ENCODE assay signal across 8 cellular contexts in genomic region chr2:178404380-178404767, GRCh38. TPM values are rescaled to one million over a fixed set of nuclear protein-coding genes. Genes with fewer than 3 reads are reported as not detected.
DNase-seq lines count a peak whose midpoint lies in the region; ATAC-seq, FAIRE-seq and TF ChIP-seq lines count a peak whose summit lies in the region.

No MANE protein-coding gene starts in this region.

- ATAC-seq in GM18508 (IDR thresholded peaks at IDR 0.05; ENCODE audit: insufficient read depth, unreplicated experiment) (peak; percentile 99), HG02642 (IDR thresholded peaks at IDR 0.05; ENCODE audit: poor library complexity, unreplicated experiment) (peak; percentile 100), K562 (peak; percentile 48), omental fat pad (ENCODE audit: low FRiP score) (no peak)

- in situ Hi-C loops in K562 (cut with MboI): no loop called here

- H3K27ac ChIP-seq in K562 (ENCODE audit: extremely low read depth, low read depth, low read length) (no peak overlapping the region), RWPE1 (no peak overlapping the region)

- H3K9me3 ChIP-seq in K562 (replicated peaks; ENCODE audit: control insufficient read depth, insufficient read depth, low read depth, low read length): no peaks in the 10 kb centered on the region

- H3K79me2 ChIP-seq in K562 (ENCODE audit: control insufficient read depth, insufficient read depth, low read length): no peaks in the 10 kb centered on the region

- no peaks in the 10 kb centered on the region for H4K20me1 ChIP-seq in K562 (replicated peaks; ENCODE audit: control insufficient read depth, insufficient read depth, low read length)

- no peaks in the 10 kb centered on the region for H3K27me3 ChIP-seq in K562 (ENCODE audit: control insufficient read depth in 2 of 2, insufficient read depth in 2 of 2, low read length in 2 of 2)

- WGBS in K562 (ENCODE audit: insufficient coverage, low coverage, missing lambda C conversion rate): 10% methylated on average over 4 of the region's 4 CpGs

- POLR2A ChIA-PET in K562 (lab: Yijun Ruan, JAX) (interaction anchor here (1.9 to 5.0 kb wide), 2 partner anchors 10 kb away, joined by 9 to 41 read pairs; no protein-coding TSS in a partner anchor), RWPE1 (lab: Yijun Ruan, JAX; ENCODE audit: low non-redundant PET) (no interaction called here)

- H3K4me3 ChIP-seq in NB4 (ENCODE audit: low read depth, low read length) (no peak overlapping the region), K562 (no peak overlapping the region)

- no peak overlapping the region for H3K4me2 ChIP-seq in K562 (ENCODE audit: insufficient read depth, low read length)

- peak; percentile 75 for DNase-seq in AG08395 (ENCODE audit: low spot score)
- DNase-seq in NB4 (ENCODE audit: low read depth): peak; percentile 88
- DNase-seq in K562 (ENCODE audit: extremely low read depth in 1 of 4, low spot score in 3 of 4): peak in 2 of 4 experiments; percentile 23 to 62
- peak; percentile 13 to 16 for DNase-seq in stimulated activated CD8-positive, alpha-beta memory T cell treated with anti-CD3 and anti-CD28 coated beads, Interleukin-7, amount 100 ng/mL, for 48 hours (ENCODE audit: extremely low read depth in 1 of 2, low read depth in 1 of 2)
- DNase-seq in RWPE1 (ENCODE audit: low spot score): no peak
- no peak for DNase-seq in omental fat pad (ENCODE audit: low spot score)

- peak overlapping the region; percentile 48; the same call in 1 of the 2 replicates for H2AFZ ChIP-seq in K562 (ENCODE audit: low read depth, low read length)

- TF ChIP-seq CTCF in NB4 (IDR thresholded peaks at IDR 0.05; ENCODE audit: low read depth, low read length) (no peak), K562 (IDR thresholded peaks at IDR 0.05 in 2 of 3, conservative IDR thresholded peaks at IDR 0.05 in 1 of 3; ENCODE audit: insufficient read depth in 2 of 3, low read depth in 1 of 3, low read length in 3 of 3) (no peak), RWPE1 (conservative IDR thresholded peaks at IDR 0.05; ENCODE audit: low read depth) (no peak), omental fat pad (IDR thresholded peaks at IDR 0.05) (no peak)

- peak; percentile 51 for FAIRE-seq in K562 (lab: Jason Lieb, UNC)

- CTCF ChIA-PET in K562 (lab: Yijun Ruan, JAX; ENCODE audit: low intra/inter-chr PET ratio) (no interaction called here), RWPE1 (lab: Yijun Ruan, JAX) (interaction anchor here (1.0 to 3.1 kb wide), 2 partner anchors 10 to 24 kb away, joined by 4 to 14 read pairs; no protein-coding TSS in a partner anchor)

- intact Hi-C loops in K562 (cut with micrococcal nuclease): loop anchor here (5.0 kb wide), 1 partner anchor 118 kb away; no protein-coding TSS in a partner anchor

- H3K9me1 ChIP-seq in K562 (ENCODE audit: control insufficient read depth, insufficient read depth, low read length): no peaks in the 10 kb centered on the region

- peaks cover 3 to 30% of the 10 kb centered on the region in 2 experiments; a peak in 4 of 5 replicates for H3K4me1 ChIP-seq in K562 (replicated peaks in 1 of 2; ENCODE audit: control insufficient read depth in 2 of 2, insufficient read depth in 2 of 2, low read length in 2 of 2)

- no TSS peak for BruUV-seq in K562 (replicated peaks; lab: Mats Ljungman, UMichigan)

- TF ChIP-seq RAD21 in K562 (CRISPR knock-in tag; conservative IDR thresholded peaks at IDR 0.05 in 1 of 2, IDR thresholded peaks at IDR 0.05 in 1 of 2): no peak

- TF ChIP-seq EP300 in K562 (IDR thresholded peaks at IDR 0.05; ENCODE audit: low read length): peak; percentile 46; the same call in 1 of the 2 replicates

- no peak overlapping the region; a peak in 1 of 4 replicates for H3K9ac ChIP-seq in K562 (ENCODE audit: insufficient read depth in 1 of 2, low read depth in 2 of 2, low read length in 2 of 2)

- no peaks in the 10 kb centered on the region for H3K36me3 ChIP-seq in K562 (ENCODE audit: control insufficient read depth, insufficient read depth, low read length)

- TF ChIP-seq POLR2A in NB4 (IDR thresholded peaks at IDR 0.05; ENCODE audit: extremely low read depth, insufficient read length) (no peak), K562 (conservative IDR thresholded peaks at IDR 0.05) (no peak)

TF ChIP-seq in K562, 482 proteins besides CTCF, POLR2A, EP300 and RAD21 (continues in another document):
- TF ChIP-seq OTX1 (CRISPR knock-in tag; IDR thresholded peaks at IDR 0.05): no peak
- 0 out of 2 replicates have a peak, but pooled peaks have one; percentile 9 for TF ChIP-seq VEZF1 (CRISPR knock-in tag; IDR thresholded peaks at IDR 0.05)
- peak; percentile 88 for TF ChIP-seq TFAP4 (CRISPR knock-in tag; IDR thresholded peaks at IDR 0.05; ENCODE audit: borderline replicate concordance)

RNA-seq across cellular contexts. Expression of gene PRKRA, which starts 46.6 kb away (rescaled TPM):
- 68.4 and 99.5 TPM in 2 replicates for total RNA-seq in K562 (2011; cell fraction: chromatin; rRNA removed; ENCODE audit: low replicate concordance)
- 60.4 and 62.4 TPM in 2 replicates for total RNA-seq in K562 (2011; cell fraction: nucleolus; rRNA removed)
- 79.3 and 112 TPM in 2 replicates for total RNA-seq in K562 (2011; cell fraction: nucleoplasm; rRNA removed)
- total RNA-seq in K562 (2014; rRNA removed): 78.1 and 103 TPM in 2 replicates
- 57.2 and 63.0 TPM in 2 replicates for total RNA-seq in K562 (2014; rRNA removed; fragmentation: Illumina TruSeq; extraction: Trizol)
- total RNA-seq in K562 (2015; rRNA removed; fragmentation: Illumina TruSeq; extraction: Trizol): 54.8 and 62.9 TPM in 2 replicates
- 50.4 and 53.9 TPM in 2 replicates for total RNA-seq in K562 (2021)
- polyA plus RNA-seq in K562 (2011; rRNA removed): 63.9 and 70.6 TPM in 2 replicates
- polyA plus RNA-seq in K562 (2011; cell fraction: cytosol; rRNA removed): 34.5 and 34.8 TPM in 2 replicates
- 57.3 and 58.6 TPM in 2 replicates for polyA plus RNA-seq in K562 (2011; cell fraction: nucleus; rRNA removed)
- polyA plus RNA-seq in K562 (2012): 42.2 and 48.1 TPM in 2 replicates
- 43.0 and 52.3 TPM in 2 replicates for polyA plus RNA-seq in K562 (2014; fragmentation: Illumina TruSeq; extraction: Trizol)
- 10 to 100 TPM; 14.1 to 20.4 TPM for polyA plus RNA-seq in K562 (2014; fragmentation: Nextera tagmentation; extraction: Ambion mirVana)
- 46.0 and 46.1 TPM in 2 replicates for polyA plus RNA-seq in K562 (2014; rRNA removed)
- 61.3 and 77.9 TPM in 2 replicates for polyA minus RNA-seq in K562 (2011; rRNA and poly(A)+ RNA removed)
- 32.4 and 41.6 TPM in 2 replicates for polyA minus RNA-seq in K562 (2011; cell fraction: cytosol; rRNA and poly(A)+ RNA removed)
- polyA minus RNA-seq in K562 (2011; cell fraction: nucleus; rRNA and poly(A)+ RNA removed): 74.0 and 107 TPM in 2 replicates
- 10 to 100 TPM; 50.7 to 67.4 (median 60.4) TPM for total RNA-seq in omental fat pad

RNA-seq across cellular contexts. Expression of gene PJVK, which starts 46.8 kb away (rescaled TPM):
- total RNA-seq in K562 (2011; cell fraction: chromatin; rRNA removed; ENCODE audit: low replicate concordance): 1.5 and 4.6 TPM in 2 replicates
- 1.5 and 1.8 TPM in 2 replicates for total RNA-seq in K562 (2011; cell fraction: nucleolus; rRNA removed)
- total RNA-seq in K562 (2011; cell fraction: nucleoplasm; rRNA removed): 2.9 and 4.0 TPM in 2 replicates
- 0.41 and 0.95 TPM in 2 replicates for total RNA-seq in K562 (2014; rRNA removed)
- total RNA-seq in K562 (2014; rRNA removed; fragmentation: Illumina TruSeq; extraction: Trizol): 0.41 and 0.73 TPM in 2 replicates
- total RNA-seq in K562 (2015; rRNA removed; fragmentation: Illumina TruSeq; extraction: Trizol): 0.45 and 0.58 TPM in 2 replicates
- 0.78 and 0.87 TPM in 2 replicates for total RNA-seq in K562 (2021)
- 1.5 and 2.6 TPM in 2 replicates for polyA plus RNA-seq in K562 (2011; rRNA removed)
- 0.15 and 0.75 TPM in 2 replicates for polyA plus RNA-seq in K562 (2011; cell fraction: cytosol; rRNA removed)
- 2.2 and 4.2 TPM in 2 replicates for polyA plus RNA-seq in K562 (2011; cell fraction: nucleus; rRNA removed)
- 0.70 and 0.96 TPM in 2 replicates for polyA plus RNA-seq in K562 (2012)
- polyA plus RNA-seq in K562 (2014; fragmentation: Illumina TruSeq; extraction: Trizol): 0.43 and 0.71 TPM in 2 replicates
- polyA plus RNA-seq in K562 (2014; fragmentation: Nextera tagmentation; extraction: Ambion mirVana): under 1 TPM; 0.11 to 0.24 TPM
- 1.2 and 2.1 TPM in 2 replicates for polyA plus RNA-seq in K562 (2014; rRNA removed)
- 1.0 and 1.3 TPM in 2 replicates for polyA minus RNA-seq in K562 (2011; rRNA and poly(A)+ RNA removed)
- polyA minus RNA-seq in K562 (2011; cell fraction: cytosol; rRNA and poly(A)+ RNA removed): 0.91 TPM in 1 of 2 replicates, not detected in the other
- 1.1 and 2.4 TPM in 2 replicates for polyA minus RNA-seq in K562 (2011; cell fraction: nucleus; rRNA and poly(A)+ RNA removed)
- total RNA-seq in omental fat pad: 1 to 10 TPM; 2.2 to 2.8 (median 2.5) TPM

Comparison
In these comparisons a context has a peak if more than half of its experiments do, and no peak if none do; other contexts are left out.
1. DNase-seq: peak in AG08395 (single experiment), NB4 (single experiment) and stimulated activated CD8-positive, alpha-beta memory T cell treated with anti-CD3 and anti-CD28 coated beads, Interleukin-7, amount 100 ng/mL, for 48 hours (2 of 2); none in RWPE1 (single experiment) and omental fat pad (single experiment).